Comparison of ENCODE assay signal across 10 cellular contexts in the genomic region with DNA sequence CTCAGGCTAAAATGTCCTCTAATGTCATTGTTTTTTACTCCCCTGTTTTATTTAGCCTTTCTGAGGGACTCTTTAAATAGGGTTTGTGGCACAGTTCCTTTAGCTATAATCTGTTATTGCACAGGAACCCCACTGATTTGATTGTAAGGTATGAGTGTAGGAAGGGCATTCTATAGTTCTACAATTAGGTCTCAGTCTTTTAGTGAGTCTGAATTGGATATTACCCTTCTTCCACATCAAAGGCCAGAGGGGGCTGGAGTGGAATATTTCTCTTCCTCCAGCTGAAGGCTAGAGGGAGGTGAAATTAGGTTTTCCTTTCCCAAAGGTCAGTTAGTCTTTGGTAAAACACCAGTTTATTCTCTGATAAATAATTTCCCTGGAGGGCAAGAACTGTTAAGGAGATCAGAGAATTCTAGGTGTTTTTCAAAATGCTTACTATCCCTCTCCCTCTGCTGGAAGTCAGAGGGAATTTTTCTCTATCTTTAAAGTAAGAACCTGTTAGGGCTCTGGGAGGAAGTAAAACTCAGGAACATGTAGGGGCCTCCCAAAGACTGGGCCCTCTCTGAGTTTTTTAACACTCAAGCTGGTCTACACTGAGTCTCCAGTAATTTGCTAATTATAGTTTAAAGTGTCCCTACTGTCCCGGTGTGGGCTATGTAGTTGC.
DNase-seq lines count a peak whose midpoint lies in the region; ATAC-seq, FAIRE-seq and TF ChIP-seq lines count a peak whose summit lies in the region.
"Had no signal": no experiment of that assay in that cellular context is flagged by ENCODE, and none has a peak within 500 bp of the region (broad histone marks: within the 10 kb centered on the region; RNA-seq: fewer than 3 reads in every experiment).

No MANE protein-coding gene starts in this region.

- no TSS peak for BruUV-seq in MCF 10A (replicated peaks; lab: Mats Ljungman, UMichigan)

- intact Hi-C loops in MCF 10A (cut with micrococcal nuclease), result loop anchor here (1.0 to 10.0 kb wide), 3 partner anchors 176 to 577 kb away; a partner anchor contains a TSS
- intact Hi-C loops in lower leg skin (cut with DNase I; ENCODE audit: low total_unique reads), result no loop called here

- H3K4me2 ChIP-seq in mesenchymal stem cell (ENCODE audit: low read length, poor library complexity, severe bottlenecking), result no peak overlapping the region

- no peak overlapping the region for H3K4me3 Mint-ChIP-seq in MCF 10A (ENCODE audit: unreplicated experiment)

- H3K27me3 Mint-ChIP-seq in MCF 10A (ENCODE audit: insufficient read depth, unreplicated experiment), result peaks cover 13% of the 10 kb centered on the region

- H4K91ac ChIP-seq in mesenchymal stem cell (ENCODE audit: low read length), result no peak overlapping the region

- H3K27ac ChIP-seq in mesenchymal stem cell (ENCODE audit: low read length, poor library complexity, severe bottlenecking), result no peak overlapping the region

- CTCF ChIA-PET in MCF 10A (lab: Yijun Ruan, JAX), result interaction anchor here (0.6 to 2.0 kb wide), 14 partner anchors 10 to 579 kb away, joined by 3 to 9 read pairs (median 3); no protein-coding TSS in a partner anchor

- no peaks in the 10 kb centered on the region for H3K9me3 ChIP-seq in mesenchymal stem cell (ENCODE audit: control insufficient read depth, low read length)

- TF ChIP-seq CTCF in D721Med (IDR thresholded peaks at IDR 0.05; ENCODE audit: insufficient read depth, missing control alignments), result peak; percentile 39
- TF ChIP-seq CTCF in MCF 10A (IDR thresholded peaks at IDR 0.05; ENCODE audit: unreplicated experiment), result peak; percentile 52
- TF ChIP-seq CTCF in lower leg skin (IDR thresholded peaks at IDR 0.05), result no peak

- H2AFZ ChIP-seq in mesenchymal stem cell (ENCODE audit: low read depth, low read length), result no peak overlapping the region

- H3K79me1 ChIP-seq in mesenchymal stem cell (replicated peaks; ENCODE audit: low read length, poor library complexity, severe bottlenecking), result no peaks in the 10 kb centered on the region

- TF ChIP-seq POLR2A in lower leg skin (IDR thresholded peaks at IDR 0.05), result no peak

- H3K27ac Mint-ChIP-seq in MCF 10A (ENCODE audit: low read depth, unreplicated experiment), result no peak overlapping the region

- H2BK12ac ChIP-seq in mesenchymal stem cell (ENCODE audit: low read length in 2 of 2), result no peak overlapping the region

- 91% methylated on average over 1 of the region's 1 CpG for WGBS in mesenchymal stem cell
- 48 to 55% methylated on average over 1 of the region's 1 CpG for WGBS in lower leg skin, 2 donors

- no peak overlapping the region for H2BK120ac ChIP-seq in mesenchymal stem cell (ENCODE audit: low read depth, low read length)

- POLR2A ChIA-PET in MCF 10A (lab: Yijun Ruan, JAX), result interaction anchor here (0.6 to 1.0 kb wide), 2 partner anchors 176 to 180 kb away, joined by 3 read pairs; a partner anchor contains a TSS

- no peak for ATAC-seq in HG02840 (IDR thresholded peaks at IDR 0.05; ENCODE audit: low FRiP score, unreplicated experiment)

- H3K4me1 ChIP-seq in mesenchymal stem cell (ENCODE audit: control insufficient read depth, insufficient read depth, low read depth, low read length), result no peaks in the 10 kb centered on the region

- H2BK15ac ChIP-seq in mesenchymal stem cell (ENCODE audit: low read depth, poor library complexity, severe bottlenecking), result no peak overlapping the region

- no peaks in the 10 kb centered on the region for H3K36me3 Mint-ChIP-seq in MCF 10A (ENCODE audit: insufficient read depth, unreplicated experiment)

- no peak for DNase-seq in D721Med (ENCODE audit: insufficient read length, low spot score)
- DNase-seq in LHCN-M2 (ENCODE audit: low read depth), result peak; percentile 16
- DNase-seq in MCF 10A (ENCODE audit: unreplicated experiment), result peak; percentile 42
- DNase-seq in mesenchymal stem cell, result peak; percentile 36
- DNase-seq in lower leg skin (ENCODE audit: low spot score in 2 of 2), result no peak
- DNase-seq in frontal cortex (ENCODE audit: low spot score in 2 of 2), result no peak
- no peak for DNase-seq in NCI-H524 (lab: John Stamatoyannopoulos, UW)
- DNase-seq: aorta, NCI-H774 had no signal

- H3K36me3 ChIP-seq in mesenchymal stem cell (ENCODE audit: control insufficient read depth in 1 of 2, insufficient read depth in 2 of 2, low read depth in 1 of 2, low read length in 2 of 2), result no peaks in the 10 kb centered on the region

- H3K4me1 Mint-ChIP-seq in MCF 10A (ENCODE audit: insufficient read depth, unreplicated experiment), result no peaks in the 10 kb centered on the region

- H3K4me3 ChIP-seq in mesenchymal stem cell (ENCODE audit: insufficient read depth in 1 of 2, low read depth in 1 of 2, low read length in 2 of 2), result no peak overlapping the region
- H3K4me3 ChIP-seq in lower leg skin (ENCODE audit: low read depth, poor library complexity, severe bottlenecking), result no peak overlapping the region

- FAIRE-seq in D721Med (lab: Jason Lieb, UNC), result no peak
- no peak for FAIRE-seq in frontal cortex (lab: Jason Lieb, UNC)

- H3K23ac ChIP-seq in mesenchymal stem cell (ENCODE audit: low read length in 2 of 2), result no peak overlapping the region

- H3K4ac ChIP-seq in mesenchymal stem cell (ENCODE audit: low read depth in 1 of 2, low read length in 2 of 2), result no peak overlapping the region

- no peak overlapping the region for H3K18ac ChIP-seq in mesenchymal stem cell (ENCODE audit: low read depth in 1 of 2, low read length in 2 of 2)

- no peak overlapping the region for H2AK5ac ChIP-seq in mesenchymal stem cell (ENCODE audit: low read length, severe bottlenecking)

- H3K27me3 ChIP-seq in mesenchymal stem cell (ENCODE audit: control insufficient read depth in 1 of 2, insufficient read depth in 1 of 2, low read length in 2 of 2), result no peaks in the 10 kb centered on the region

- H4K8ac ChIP-seq in mesenchymal stem cell (ENCODE audit: low read length), result no peak overlapping the region

- no peaks in the 10 kb centered on the region for H3K9me3 Mint-ChIP-seq in MCF 10A (ENCODE audit: unreplicated experiment)

- H3K9ac ChIP-seq in mesenchymal stem cell (ENCODE audit: low read length), result no peak overlapping the region

- H2BK5ac ChIP-seq in mesenchymal stem cell (ENCODE audit: low read depth, low read length, poor library complexity, severe bottlenecking), result no peak overlapping the region

- no peak overlapping the region for H3K14ac ChIP-seq in mesenchymal stem cell (ENCODE audit: low read length in 2 of 2)

Comparison
In these comparisons a context has a peak if more than half of its experiments do, and no peak if none do; other contexts are left out.
1. DNase-seq: peak in LHCN-M2 (single experiment), MCF 10A (single experiment) and mesenchymal stem cell (single experiment); none in D721Med (single experiment), lower leg skin (0 of 2), frontal cortex (0 of 2) and NCI-H524 (0 of 2).
2. CTCF ChIP-seq: peak in D721Med (single experiment) and MCF 10A (single experiment); none in lower leg skin (0 of 3).